ENCODE assay signal across 20 cellular contexts in genomic region chr13:39970177-39970846, GRCh38.
"Had no signal": no experiment of that assay in that cellular context is flagged by ENCODE, and none has a peak within 500 bp of the region (broad histone marks: within the 10 kb centered on the region; RNA-seq: fewer than 3 reads in every experiment).

No MANE protein-coding gene starts in this region.

- H3K4me1 ChIP-seq: heart left ventricle, right lobe of liver, vagina had no signal

- H3K27me3 ChIP-seq: brain microvascular endothelial cell, heart left ventricle, right lobe of liver, vagina had no signal

- H3K36me3 ChIP-seq: brain microvascular endothelial cell, heart left ventricle, right lobe of liver, vagina had no signal

- ATAC-seq: activated CD4-positive, alpha-beta T cell treated with anti-CD3 and anti-CD28 coated beads for 36 hours; esophagus mucosa; heart left ventricle; naive thymus-derived CD8-positive, alpha-beta T cell; right lobe of liver; stimulated activated effector memory CD8-positive, alpha-beta T cell treated with anti-CD3 and anti-CD28 coated beads, Interleukin-12 subunit alpha, Interleukin-12 subunit beta, amount 100 ng/mL, for 72 hours; stimulated activated naive CD8-positive, alpha-beta T cell treated with anti-CD3 and anti-CD28 coated beads, Interleukin-15, amount 100 ng/mL, for 72 hours; T-helper 17 cell had no signal

- H3K27ac ChIP-seq: brain microvascular endothelial cell, heart left ventricle, right lobe of liver, skin epidermis, vagina had no signal

- DNase-seq: activated CD4-positive, alpha-beta T cell treated with anti-CD3 and anti-CD28 coated beads for 36 hours; activated CD4-positive, alpha-beta T cell treated with anti-CD3 and anti-CD28 coated beads, Interleukin-2, amount 50 U/mL, for 48 hours; activated CD8-positive, alpha-beta memory T cell treated with anti-CD3 and anti-CD28 coated beads for 24 hours; activated CD8-positive, alpha-beta memory T cell treated with anti-CD3 and anti-CD28 coated beads, Interleukin-2, amount 50 U/mL, for 4 hours; activated gamma-delta T cell; activated naive CD4-positive, alpha-beta T cell treated with anti-CD3 and anti-CD28 coated beads, Interleukin-2, amount 10 ng/mL, durations not matched to agents 7 days and 5 days; activated naive CD8-positive, alpha-beta T cell treated with anti-CD3 and anti-CD28 coated beads, Interleukin-2, amount 10 ng/mL, durations not matched to agents 7 days and 5 days; activated T-cell treated with anti-CD3 and anti-CD28 coated beads, Interleukin-2, amount 50 U/mL, for 1 hour; brain microvascular endothelial cell; foreskin fibroblast; heart left ventricle; naive thymus-derived CD8-positive, alpha-beta T cell; right lobe of liver; stimulated activated CD4-positive, alpha-beta T cell treated with anti-CD3 and anti-CD28 coated beads, Interleukin-4, amount 100 ng/mL, for 24 hours; stimulated activated naive CD8-positive, alpha-beta T cell treated with anti-CD3 and anti-CD28 coated beads, Interleukin-15, amount 100 ng/mL, for 72 hours; T-helper 17 cell had no signal

- H3K4me3 ChIP-seq: heart left ventricle, right lobe of liver, skin epidermis, vagina had no signal

- H3K9me3 ChIP-seq: heart left ventricle, right lobe of liver, vagina had no signal
